ENCODE assay signal across 8 cellular contexts in the genomic region with DNA sequence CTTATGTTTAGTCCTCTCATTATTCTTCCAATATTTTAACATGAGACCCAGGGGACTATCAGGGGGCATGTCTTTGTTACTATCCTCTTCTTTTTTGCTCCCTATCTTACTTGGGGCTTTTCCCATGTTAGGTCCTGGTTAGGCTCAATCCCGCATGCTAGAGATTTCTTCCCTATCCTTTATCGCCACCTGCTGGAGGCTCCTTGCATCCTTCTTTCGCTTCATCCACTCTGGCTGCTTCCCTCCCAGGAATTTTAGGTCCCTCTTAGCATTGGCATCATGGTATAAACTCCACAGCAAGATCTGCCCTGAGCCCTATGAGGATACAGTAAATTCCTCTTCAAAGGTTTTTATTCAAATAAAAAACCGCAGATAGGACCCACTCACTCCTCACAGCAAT. TPM values are rescaled to one million over a fixed set of nuclear protein-coding genes. Genes with fewer than 3 reads are reported as not detected.
DNase-seq lines count a peak whose midpoint lies in the region; TF ChIP-seq lines count a peak whose summit lies in the region.
"Not testable (repeated sequence)": the region's sequence is repeated elsewhere in the genome, so short reads cannot be mapped to it uniquely, and the experiment has no call there.
"Had no signal": no experiment of that assay in that cellular context is flagged by ENCODE, and none has a peak within 500 bp of the region (broad histone marks: within the 10 kb centered on the region; RNA-seq: fewer than 3 reads in every experiment).

No MANE protein-coding gene starts in this region.

- intact Hi-C loops in posterior cingulate gyrus (cut with DNase I), result loop anchor here (5.0 kb wide), 1 partner anchor 474 kb away; no protein-coding TSS in a partner anchor

- CTCF ChIA-PET in activated CD4-positive, alpha-beta T cell treated with anti-CD3 and anti-CD28 coated beads, Interleukin-2, amount 10 ng/mL, durations not matched to agents 7 days and 5 days (lab: Charles Lee), result not testable (repeated sequence)

- not testable (repeated sequence) for H3K27ac Mint-ChIP-seq in activated CD4-positive, alpha-beta T cell treated with anti-CD3 and anti-CD28 coated beads, Interleukin-2, amount 10 ng/mL, durations not matched to agents 7 days and 5 days

- not testable (repeated sequence) for H3K4me3 ChIP-seq in LNCaP clone FGC (ENCODE audit: low read depth, low read length)

- H3K9me3 Mint-ChIP-seq in activated CD4-positive, alpha-beta T cell treated with anti-CD3 and anti-CD28 coated beads, Interleukin-2, amount 10 ng/mL, durations not matched to agents 7 days and 5 days, result not testable (repeated sequence)

- peak; percentile 58 for TF ChIP-seq CTCF in LNCaP clone FGC (IDR thresholded peaks at IDR 0.05; ENCODE audit: control insufficient read depth, extremely low read depth, insufficient read depth)

- DNase-seq in EL, result peak; percentile 50
- peak; percentile 8 for DNase-seq in LNCaP clone FGC (ENCODE audit: low read depth)
- peak; percentile 2 for DNase-seq in NCI-H748 treated with DMSO at 0.1 percent for 48 hours (lab: John Stamatoyannopoulos, UW)
- peak; percentile 40 for DNase-seq in activated CD4-positive, alpha-beta T cell treated with anti-CD3 and anti-CD28 coated beads, Interleukin-2, amount 10 ng/mL, durations not matched to agents 7 days and 5 days
- DNase-seq in dedifferentiated amniotic fluid mesenchymal stem cell (ENCODE audit: extremely low spot score), result peak; percentile 36
- DNase-seq in iPS-NIHi11 (ENCODE audit: low spot score), result peak; percentile 10
- DNase-seq in posterior cingulate gyrus, result peak in 7 of 10 donors; percentile 30 to 88 (median 63)

- not testable (repeated sequence) for H3K4me3 Mint-ChIP-seq in activated CD4-positive, alpha-beta T cell treated with anti-CD3 and anti-CD28 coated beads, Interleukin-2, amount 10 ng/mL, durations not matched to agents 7 days and 5 days

- POLR2A ChIA-PET in activated CD4-positive, alpha-beta T cell treated with anti-CD3 and anti-CD28 coated beads, Interleukin-2, amount 10 ng/mL, durations not matched to agents 7 days and 5 days (lab: Charles Lee), result not testable (repeated sequence)

- not testable (repeated sequence) for H3K36me3 Mint-ChIP-seq in activated CD4-positive, alpha-beta T cell treated with anti-CD3 and anti-CD28 coated beads, Interleukin-2, amount 10 ng/mL, durations not matched to agents 7 days and 5 days (ENCODE audit: low read depth)

- H3K4me1 Mint-ChIP-seq in activated CD4-positive, alpha-beta T cell treated with anti-CD3 and anti-CD28 coated beads, Interleukin-2, amount 10 ng/mL, durations not matched to agents 7 days and 5 days, result not testable (repeated sequence)

- H3K27me3 Mint-ChIP-seq in activated CD4-positive, alpha-beta T cell treated with anti-CD3 and anti-CD28 coated beads, Interleukin-2, amount 10 ng/mL, durations not matched to agents 7 days and 5 days, result not testable (repeated sequence)

RNA-seq across cellular contexts. Expression of gene ANKRD30BL, which starts 15.0 kb away (rescaled TPM):
- not detected for total RNA-seq in activated CD4-positive, alpha-beta T cell treated with anti-CD3 and anti-CD28 coated beads, Interleukin-2, amount 10 ng/mL, durations not matched to agents 7 days and 5 days
- total RNA-seq: mesenteric fat pad had no signal

Comparison
In these comparisons a context has a peak if more than half of its experiments do, and no peak if none do; other contexts are left out.
1. DNase-seq: peak in every context shown above with its lines; median percentile 63 in posterior cingulate gyrus; 50 in EL; 40 in activated CD4-positive, alpha-beta T cell treated with anti-CD3 and anti-CD28 coated beads, Interleukin-2, amount 10 ng/mL, durations not matched to agents 7 days and 5 days; 36 in dedifferentiated amniotic fluid mesenchymal stem cell; 10 in iPS-NIHi11; 8 in LNCaP clone FGC; 2 in NCI-H748 treated with DMSO at 0.1 percent for 48 hours.